ENCODE assay signal across 28 cellular contexts in genomic region chr5:140076788-140077187, GRCh38. TPM values are rescaled to one million over a fixed set of nuclear protein-coding genes. Genes with fewer than 3 reads are reported as not detected.
"Had no signal": no experiment of that assay in that cellular context is flagged by ENCODE, and none has a peak within 500 bp of the region (broad histone marks: within the 10 kb centered on the region; RNA-seq: fewer than 3 reads in every experiment).

No MANE protein-coding gene starts in this region.

- H3K27me3 ChIP-seq: ovary, right lobe of liver, tibial nerve, uterus had no signal

- ATAC-seq: effector memory CD8-positive, alpha-beta T cell; left colon; left ventricle myocardium superior; lower lobe of right lung; naive thymus-derived CD8-positive, alpha-beta T cell; right lobe of liver; stimulated activated naive B cell treated with anti-CD40 and anti-IgM and Interleukin-4, amounts not matched to agents 10 μg/mL and 1 μg/mL and 100 μg/mL, for 72 hours; upper lobe of right lung had no signal

- H3K27ac ChIP-seq: esophagus squamous epithelium, lower lobe of right lung, ovary, right lobe of liver, thoracic aorta, tibial nerve, upper lobe of right lung, uterus had no signal

- H3K4me3 ChIP-seq: esophagus squamous epithelium, lower lobe of right lung, ovary, right lobe of liver, thoracic aorta, tibial nerve, upper lobe of right lung, uterus had no signal

- H3K9me3 Mint-ChIP-seq: effector memory CD8-positive, alpha-beta T cell; immature natural killer cell; naive thymus-derived CD8-positive, alpha-beta T cell; nephron progenitor cell; stimulated activated naive B cell treated with anti-CD40 and anti-IgM and Interleukin-4, amounts not matched to agents 10 μg/mL and 1 μg/mL and 100 μg/mL, for 72 hours; stimulated activated naive CD8-positive, alpha-beta T cell treated with anti-CD3 and anti-CD28 coated beads, Interleukin-15, Interleukin-2, amounts not matched to agents 100 ng/mL and 50 ng/mL, for 24 hours had no signal

- FAIRE-seq: endometrium, small intestine had no signal

- DNase-seq: cortex of kidney; effector memory CD8-positive, alpha-beta T cell; erythroblast; esophagus squamous epithelium; hypothalamus; immature natural killer cell; islet precursor cell; kidney glomerular epithelial cell; left colon; left ventricle myocardium superior; lower lobe of right lung; naive thymus-derived CD8-positive, alpha-beta T cell; nephron progenitor cell; occipital lobe; ovary; retina; right lobe of liver; small intestine; stimulated activated CD4-positive, alpha-beta T cell treated with anti-CD3 and anti-CD28 coated beads, Interleukin-15, amount 100 ng/mL, for 24 hours; stimulated activated CD4-positive, alpha-beta T cell treated with anti-CD3 and anti-CD28 coated beads, Interleukin-2, amount 100 ng/mL, for 48 hours; stimulated activated naive B cell treated with anti-CD40 and anti-IgM and Interleukin-4, amounts not matched to agents 10 μg/mL and 1 μg/mL and 100 μg/mL, for 72 hours; upper lobe of right lung; uterus had no signal

- H3K4me1 Mint-ChIP-seq: immature natural killer cell; naive thymus-derived CD8-positive, alpha-beta T cell; nephron progenitor cell; stimulated activated naive B cell treated with anti-CD40 and anti-IgM and Interleukin-4, amounts not matched to agents 10 μg/mL and 1 μg/mL and 100 μg/mL, for 72 hours had no signal

- H3K4me3 Mint-ChIP-seq: effector memory CD8-positive, alpha-beta T cell; immature natural killer cell; naive thymus-derived CD8-positive, alpha-beta T cell; nephron progenitor cell; stimulated activated naive B cell treated with anti-CD40 and anti-IgM and Interleukin-4, amounts not matched to agents 10 μg/mL and 1 μg/mL and 100 μg/mL, for 72 hours; stimulated activated naive CD8-positive, alpha-beta T cell treated with anti-CD3 and anti-CD28 coated beads, Interleukin-15, Interleukin-2, amounts not matched to agents 100 ng/mL and 50 ng/mL, for 24 hours had no signal

- H3K27ac Mint-ChIP-seq: effector memory CD8-positive, alpha-beta T cell; immature natural killer cell; naive thymus-derived CD8-positive, alpha-beta T cell; nephron progenitor cell; stimulated activated naive B cell treated with anti-CD40 and anti-IgM and Interleukin-4, amounts not matched to agents 10 μg/mL and 1 μg/mL and 100 μg/mL, for 72 hours; stimulated activated naive CD8-positive, alpha-beta T cell treated with anti-CD3 and anti-CD28 coated beads, Interleukin-15, Interleukin-2, amounts not matched to agents 100 ng/mL and 50 ng/mL, for 24 hours had no signal

- H3K36me3 ChIP-seq: esophagus squamous epithelium, lower lobe of right lung, ovary, right lobe of liver, thoracic aorta, tibial nerve, upper lobe of right lung, uterus had no signal

- H3K36me3 Mint-ChIP-seq: immature natural killer cell; naive thymus-derived CD8-positive, alpha-beta T cell; stimulated activated naive B cell treated with anti-CD40 and anti-IgM and Interleukin-4, amounts not matched to agents 10 μg/mL and 1 μg/mL and 100 μg/mL, for 72 hours had no signal

- H3K4me1 ChIP-seq: right lobe of liver, upper lobe of right lung, uterus had no signal

- H3K9me3 ChIP-seq: esophagus squamous epithelium, lower lobe of right lung, ovary, right lobe of liver, thoracic aorta, tibial nerve, upper lobe of right lung, uterus had no signal

RNA-seq across cellular contexts. Expression of gene NRG2, which starts 33.7 kb away (rescaled TPM):
- total RNA-seq: myocyte had no signal
